Comparison of ENCODE assay signal across 25 cellular contexts in the genomic region with DNA sequence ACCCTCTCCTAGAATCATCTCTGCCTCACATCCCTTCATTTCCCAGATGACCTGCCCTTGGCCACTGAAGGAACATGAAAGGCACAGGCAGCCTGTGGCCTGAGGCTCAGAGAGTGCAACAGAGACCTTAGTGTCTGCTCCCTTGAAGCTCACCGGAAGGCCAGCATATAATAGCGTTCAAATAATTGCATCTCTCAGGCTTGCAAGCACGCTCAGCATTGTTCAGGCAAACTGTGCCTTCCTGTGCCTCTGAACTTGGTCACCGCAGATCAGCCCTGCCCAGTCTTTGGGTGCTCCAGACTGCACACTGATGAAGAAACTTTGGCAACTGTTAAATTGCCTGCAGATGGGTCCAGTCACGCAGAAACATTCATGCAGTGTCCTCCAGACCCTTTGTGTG.
"Had no signal": no experiment of that assay in that cellular context is flagged by ENCODE, and none has a peak within 500 bp of the region (broad histone marks: within the 10 kb centered on the region; RNA-seq: fewer than 3 reads in every experiment).

No MANE protein-coding gene starts in this region.

- H3K4me3 Mint-ChIP-seq: activated B cell treated with CpG ODN at 0.5 μM for 24 hours; activated T-cell treated with anti-CD3 and anti-CD28 coated beads, Interleukin-2, amount 50 U/mL, for 72 hours; natural killer cell; stimulated activated memory B cell treated with anti-CD40 and anti-IgM and Interleukin-4, amounts not matched to agents 10 μg/mL and 1 μg/mL and 100 μg/mL, for 72 hours; stimulated activated naive CD8-positive, alpha-beta T cell treated with anti-CD3 and anti-CD28 coated beads, Interleukin-15, amount 100 ng/mL, for 72 hours had no signal

- H3K27ac Mint-ChIP-seq: activated B cell treated with CpG ODN at 0.5 μM for 24 hours; activated T-cell treated with anti-CD3 and anti-CD28 coated beads, Interleukin-2, amount 50 U/mL, for 72 hours; natural killer cell; stimulated activated naive CD8-positive, alpha-beta T cell treated with anti-CD3 and anti-CD28 coated beads, Interleukin-15, amount 100 ng/mL, for 72 hours had no signal

- H3K27me3 Mint-ChIP-seq: activated B cell treated with CpG ODN at 0.5 μM for 24 hours; stimulated activated memory B cell treated with anti-CD40 and anti-IgM and Interleukin-4, amounts not matched to agents 10 μg/mL and 1 μg/mL and 100 μg/mL, for 72 hours; stimulated activated naive CD8-positive, alpha-beta T cell treated with anti-CD3 and anti-CD28 coated beads, Interleukin-15, amount 100 ng/mL, for 72 hours had no signal

- ATAC-seq: activated naive CD4-positive, alpha-beta T cell treated with anti-CD3 and anti-CD28 coated beads, Interleukin-2, amount 50 U/mL, for 72 hours; activated T-cell treated with anti-CD3 and anti-CD28 coated beads, Interleukin-2, amount 50 U/mL, for 72 hours; heart right ventricle; left lung; lower lobe of right lung; natural killer cell; sciatic nerve; stimulated activated memory B cell treated with anti-CD40 and anti-IgM and Interleukin-4, amounts not matched to agents 10 μg/mL and 1 μg/mL and 100 μg/mL, for 72 hours; stimulated activated naive CD8-positive, alpha-beta T cell treated with anti-CD3 and anti-CD28 coated beads, Interleukin-15, amount 100 ng/mL, for 72 hours; upper lobe of right lung had no signal

- H3K36me3 ChIP-seq: heart right ventricle, left lung, lower lobe of right lung, upper lobe of right lung had no signal

- H3K27me3 ChIP-seq: dorsolateral prefrontal cortex, heart right ventricle, left lung, upper lobe of right lung had no signal

- H3K9me3 ChIP-seq: left lung, lower lobe of right lung, upper lobe of right lung had no signal

- H3K27ac ChIP-seq: coronary artery, dorsolateral prefrontal cortex, heart right ventricle, left lung, lower lobe of right lung, upper lobe of right lung had no signal

- H3K4me3 ChIP-seq: coronary artery, dorsolateral prefrontal cortex, heart right ventricle, left lung, lower lobe of right lung, skin epidermis, upper lobe of right lung had no signal

- H3K9me3 Mint-ChIP-seq: activated T-cell treated with anti-CD3 and anti-CD28 coated beads, Interleukin-2, amount 50 U/mL, for 72 hours; natural killer cell; stimulated activated naive CD8-positive, alpha-beta T cell treated with anti-CD3 and anti-CD28 coated beads, Interleukin-15, amount 100 ng/mL, for 72 hours had no signal

- DNase-seq: activated B cell treated with CpG ODN at 0.5 μM for 24 hours; activated CD4-positive, alpha-beta T cell treated with anti-CD3 and anti-CD28 coated beads, Interleukin-2, amount 50 U/mL, for 1 hour; activated naive CD4-positive, alpha-beta T cell; activated T-cell treated with anti-CD3 and anti-CD28 coated beads for 4 hours; activated T-cell treated with anti-CD3 and anti-CD28 coated beads, Interleukin-2, amount 50 U/mL, for 72 hours; anterior cingulate cortex; dorsolateral prefrontal cortex; effector memory CD4-positive, alpha-beta T cell; heart right ventricle; kidney glomerular epithelial cell; left lung; lower lobe of right lung; mesendoderm; natural killer cell; stimulated activated CD4-positive, alpha-beta T cell treated with anti-CD3 and anti-CD28 coated beads, Interleukin-4, amount 100 ng/mL, for 4 hours; stimulated activated CD8-positive, alpha-beta memory T cell treated with anti-CD3 and anti-CD28 coated beads, Interleukin-4, amount 100 ng/mL, for 48 hours; stimulated activated naive CD8-positive, alpha-beta T cell treated with anti-CD3 and anti-CD28 coated beads, Interleukin-15, amount 100 ng/mL, for 72 hours; substantia nigra; T-helper 2 cell; upper lobe of right lung had no signal

- H3K4me1 ChIP-seq: heart right ventricle, left lung, lower lobe of right lung, upper lobe of right lung had no signal

- H3K36me3 Mint-ChIP-seq: activated naive CD4-positive, alpha-beta T cell treated with anti-CD3 and anti-CD28 coated beads, Interleukin-2, amount 50 U/mL, for 72 hours; natural killer cell; stimulated activated memory B cell treated with anti-CD40 and anti-IgM and Interleukin-4, amounts not matched to agents 10 μg/mL and 1 μg/mL and 100 μg/mL, for 72 hours had no signal

- H3K4me1 Mint-ChIP-seq: stimulated activated naive CD8-positive, alpha-beta T cell treated with anti-CD3 and anti-CD28 coated beads, Interleukin-15, amount 100 ng/mL, for 72 hours had no signal
